ENCODE assay signal across 10 cellular contexts in the genomic region with DNA sequence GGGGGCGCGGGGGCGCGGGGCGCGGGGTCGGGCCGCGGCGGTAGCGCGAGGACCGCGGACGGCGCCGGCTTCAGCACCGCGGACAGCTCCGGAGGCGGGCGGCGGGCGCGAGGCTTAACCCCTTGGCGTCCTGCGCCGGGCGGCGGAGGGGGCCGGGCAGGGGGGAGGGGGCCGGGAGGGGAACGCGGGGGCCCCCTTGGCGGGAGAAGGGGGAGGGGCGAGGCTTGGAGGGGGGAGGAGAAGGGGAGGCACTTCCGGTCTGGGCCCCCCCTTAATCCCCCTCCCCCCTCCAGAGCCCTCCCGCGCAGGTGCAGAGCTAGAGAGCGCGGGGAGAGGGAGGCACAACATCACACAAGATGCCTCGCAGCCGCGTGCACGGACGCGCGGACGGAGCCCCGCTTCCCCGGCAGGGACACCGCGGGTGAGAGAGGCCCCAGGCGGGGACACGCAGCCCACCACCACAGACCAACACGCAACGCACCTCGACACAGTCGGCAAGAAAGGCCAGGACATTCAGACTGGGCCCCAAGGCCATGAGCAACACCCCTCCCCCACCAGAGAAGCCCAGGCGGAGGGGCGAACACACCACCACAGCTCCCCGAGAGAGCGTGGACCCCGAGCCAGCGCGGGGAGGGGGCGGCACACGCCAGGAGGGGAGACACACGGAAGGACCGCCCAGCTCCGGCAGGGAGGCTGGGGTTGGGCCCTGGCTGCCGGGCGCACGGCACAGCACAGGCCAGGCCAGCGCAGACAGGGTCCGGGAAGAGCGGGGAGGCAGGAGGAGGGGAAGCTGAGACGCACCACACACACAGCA. TPM values are rescaled to one million over a fixed set of nuclear protein-coding genes. Genes with fewer than 3 reads are reported as not detected.
DNase-seq lines count a peak whose midpoint lies in the region; TF ChIP-seq lines count a peak whose summit lies in the region.
"Had no signal": no experiment of that assay in that cellular context is flagged by ENCODE, and none has a peak within 500 bp of the region (broad histone marks: within the 10 kb centered on the region; RNA-seq: fewer than 3 reads in every experiment).

No MANE protein-coding gene starts in this region.

- DNase-seq in activated CD8-positive, alpha-beta memory T cell treated with anti-CD3 and anti-CD28 coated beads, Interleukin-2, amount 50 U/mL, for 48 hours: peak; percentile 74
- no peak for DNase-seq in activated CD8-positive, alpha-beta memory T cell treated with anti-CD3 and anti-CD28 coated beads, Interleukin-2, amount 50 U/mL, for 4 hours
- peak; percentile 79 to 89 for DNase-seq in NCI-H524 (lab: John Stamatoyannopoulos, UW)
- peak; percentile 50 for DNase-seq in stimulated activated CD8-positive, alpha-beta memory T cell treated with anti-CD3 and anti-CD28 coated beads, Interleukin-4, amount 100 ng/mL, for 48 hours
- no peak for DNase-seq in prostate gland (ENCODE audit: low spot score)
- no peak for DNase-seq in HFFc6
- no peak for DNase-seq in SIG-M5 treated with dmso at 0.1 percent for 504 hours (lab: John Stamatoyannopoulos, UW; ENCODE audit: unreplicated experiment)

- H3K9me3 Mint-ChIP-seq in HFFc6: no peaks in the 10 kb centered on the region

- H3K4me3 Mint-ChIP-seq in HFFc6: no peak overlapping the region

- H3K4me1 Mint-ChIP-seq in HFFc6 (ENCODE audit: low read depth): no peaks in the 10 kb centered on the region

- H3K4me1 ChIP-seq in ectodermal cell (ENCODE audit: control insufficient read depth, insufficient read depth, low read length) (peaks cover 3% of the 10 kb centered on the region), prostate gland (replicated peaks) (no peaks in the 10 kb centered on the region)

- no peak overlapping the region for H3K27ac ChIP-seq in ectodermal cell (ENCODE audit: insufficient read depth, low read depth, low read length, poor library complexity, severe bottlenecking)
- no peak overlapping the region for H3K27ac ChIP-seq in prostate gland
- H3K27ac ChIP-seq: C4-2B, epithelial cell of prostate had no signal

- H3K27ac Mint-ChIP-seq in HFFc6: no peak overlapping the region

- no peaks in the 10 kb centered on the region for H3K36me3 Mint-ChIP-seq in HFFc6 (ENCODE audit: low read depth)

- peaks cover 54% of the 10 kb centered on the region for H3K27me3 ChIP-seq in ectodermal cell (ENCODE audit: control insufficient read depth, insufficient read depth, low read length, poor library complexity, severe bottlenecking)
- peaks cover 34% of the 10 kb centered on the region for H3K27me3 ChIP-seq in prostate gland (replicated peaks; ENCODE audit: insufficient read depth)

- intact Hi-C loops in prostate gland (cut with DNase I): no loop called here

- no peak for TF ChIP-seq POLR2A in prostate gland (IDR thresholded peaks at IDR 0.05)

- TF ChIP-seq CTCF in prostate gland (IDR thresholded peaks at IDR 0.05) (no peak), HFFc6 (IDR thresholded peaks at IDR 0.05) (no peak)

- H3K36me3 ChIP-seq in ectodermal cell (ENCODE audit: control insufficient read depth, insufficient read depth, low read length) (no peaks in the 10 kb centered on the region), prostate gland (no peaks in the 10 kb centered on the region)

- no peaks in the 10 kb centered on the region for H3K9me3 ChIP-seq in ectodermal cell (ENCODE audit: control insufficient read depth, low read length)
- no peaks in the 10 kb centered on the region for H3K9me3 ChIP-seq in prostate gland

- H3K4me3 ChIP-seq in ectodermal cell (ENCODE audit: insufficient read depth, low read depth, low read length): peak overlapping the region; percentile 6
- H3K4me3 ChIP-seq in prostate gland: no peak overlapping the region

- H3K27me3 Mint-ChIP-seq in HFFc6 (ENCODE audit: insufficient read depth): peaks cover 22% of the 10 kb centered on the region

- 34 to 41% methylated on average over 62 to 70 of the region's 78 CpGs for WGBS in ectodermal cell, 2 experiments
- 1% methylated on average over 41 of the region's 78 CpGs for WGBS in prostate gland

RNA-seq across cellular contexts. Expression of a gene that starts 24.1 kb away (rescaled TPM):
- 17.2 TPM for polyA plus RNA-seq in ectodermal cell (2013, experiment 1 of 4)
- polyA plus RNA-seq in ectodermal cell (2013, experiment 2 of 4): 14.0 TPM
- 10.1 TPM for polyA plus RNA-seq in ectodermal cell (2013, experiment 3 of 4)
- polyA plus RNA-seq in ectodermal cell (2013, experiment 4 of 4): 5.9 TPM
- 1 to 10 TPM in 1 of 2 donors, under 1 TPM in 1; 0.91 to 2.3 TPM for total RNA-seq in prostate gland
- total RNA-seq in HFFc6 (2021; fragmentation: NEBNext Ultra II Directional; extraction: Animal tissue kit (Norgen Biotek cat#: 25700)): 10 to 100 TPM in 4 of 6 experiments, 1 to 10 TPM in 2; 5.4 to 16.7 (median 14.7) TPM

RNA-seq across cellular contexts. Expression of a gene that starts 27.7 kb away (rescaled TPM):
- 3.7 TPM for polyA plus RNA-seq in ectodermal cell (2013, experiment 1 of 4)
- polyA plus RNA-seq in ectodermal cell (2013, experiment 2 of 4): 2.6 TPM
- 3.7 TPM for polyA plus RNA-seq in ectodermal cell (2013, experiment 3 of 4)
- 3.4 TPM for polyA plus RNA-seq in ectodermal cell (2013, experiment 4 of 4)
- total RNA-seq in prostate gland: 10 to 100 TPM; 13.8 to 26.2 TPM
- 100 to 1,000 TPM; 140 to 182 (median 164) TPM for total RNA-seq in HFFc6 (2021; fragmentation: NEBNext Ultra II Directional; extraction: Animal tissue kit (Norgen Biotek cat#: 25700))

RNA-seq across cellular contexts. Expression of a gene that starts 46.2 kb away (rescaled TPM):
- polyA plus RNA-seq in ectodermal cell (2013, experiment 1 of 4): 2.6 TPM
- 0.84 TPM for polyA plus RNA-seq in ectodermal cell (2013, experiment 2 of 4)
- polyA plus RNA-seq in ectodermal cell (2013, experiment 3 of 4): 4.3 TPM
- 5.8 TPM for polyA plus RNA-seq in ectodermal cell (2013, experiment 4 of 4)
- 10 to 100 TPM in 1 of 2 donors, 1 to 10 TPM in 1; 4.3 to 33.2 TPM for total RNA-seq in prostate gland
- under 1 TPM in 3 of 6 experiments, not detected in 3; 0.64 to 0.94 (median 0.68) TPM for total RNA-seq in HFFc6 (2021; fragmentation: NEBNext Ultra II Directional; extraction: Animal tissue kit (Norgen Biotek cat#: 25700))

RNA-seq across cellular contexts. Expression of a gene that starts 55.8 kb away (rescaled TPM):
- polyA plus RNA-seq in ectodermal cell (2013, experiment 1 of 4): 2.9 TPM
- 2.6 TPM for polyA plus RNA-seq in ectodermal cell (2013, experiment 2 of 4)
- 1.3 TPM for polyA plus RNA-seq in ectodermal cell (2013, experiment 3 of 4)
- 2.3 TPM for polyA plus RNA-seq in ectodermal cell (2013, experiment 4 of 4)
- 1 to 10 TPM; 3.0 to 4.4 TPM for total RNA-seq in prostate gland
- total RNA-seq in HFFc6 (2021; fragmentation: NEBNext Ultra II Directional; extraction: Animal tissue kit (Norgen Biotek cat#: 25700)): not detected

Comparison
In these comparisons a context has a peak if more than half of its experiments do, and no peak if none do; other contexts are left out.
1. DNase-seq: peak in activated CD8-positive, alpha-beta memory T cell treated with anti-CD3 and anti-CD28 coated beads, Interleukin-2, amount 50 U/mL, for 48 hours (single experiment), NCI-H524 (2 of 2) and stimulated activated CD8-positive, alpha-beta memory T cell treated with anti-CD3 and anti-CD28 coated beads, Interleukin-4, amount 100 ng/mL, for 48 hours (single experiment); none in activated CD8-positive, alpha-beta memory T cell treated with anti-CD3 and anti-CD28 coated beads, Interleukin-2, amount 50 U/mL, for 4 hours (single experiment), prostate gland (single experiment), HFFc6 (single experiment) and SIG-M5 treated with dmso at 0.1 percent for 504 hours (single experiment).
2. RNA of a gene that starts 27.7 kb away (total RNA-seq): 140 to 182 TPM in HFFc6; 13.8 to 26.2 TPM in prostate gland; every median in the first group is over 4 times any median in the second.